Comparison of ENCODE assay signal across 8 cellular contexts in the genomic region with DNA sequence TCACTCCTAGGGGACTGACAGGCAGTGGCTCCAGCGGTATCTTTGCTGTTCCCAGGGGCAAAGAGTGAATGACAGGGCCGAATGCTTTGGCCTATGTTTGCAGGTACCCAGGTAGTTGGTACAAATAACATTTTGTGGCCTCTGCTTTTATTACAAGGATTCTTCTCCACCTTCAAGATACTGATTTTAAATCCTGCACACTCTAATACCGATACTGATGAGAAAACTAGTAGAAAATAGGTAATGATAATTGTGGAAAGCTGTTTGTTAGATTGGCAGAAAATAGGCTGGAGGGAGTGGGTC. TPM values are rescaled to one million over a fixed set of nuclear protein-coding genes. Genes with fewer than 3 reads are reported as not detected.
DNase-seq lines count a peak whose midpoint lies in the region; ATAC-seq, FAIRE-seq and TF ChIP-seq lines count a peak whose summit lies in the region.

No MANE protein-coding gene starts in this region.

- H3K36me3 ChIP-seq in GM12878 (ENCODE audit: control insufficient read depth in 2 of 2, insufficient read depth in 2 of 2, low read length in 1 of 2) (no peaks in the 10 kb centered on the region), left lung (peaks cover 0 to 6% of the 10 kb centered on the region in 2 donors), thoracic aorta (no peaks in the 10 kb centered on the region)

- in situ Hi-C loops in GM12878 (cut with MboI), result loop anchor here (5.0 kb wide), 1 partner anchor 170 kb away; no protein-coding TSS in a partner anchor

- H3K4me3 ChIP-seq in HFF-Myc (replicated peaks; ENCODE audit: low read depth, low read length), result peak overlapping the region; percentile 79
- H3K4me3 ChIP-seq in GM12878, result peak overlapping the region; percentile 82
- peak overlapping the region; percentile 80 to 94 for H3K4me3 ChIP-seq in left lung
- peak overlapping the region; percentile 87 for H3K4me3 ChIP-seq in thoracic aorta

- CTCF ChIA-PET in GM12878 (lab: Yijun Ruan, JAX), result interaction anchor here (0.7 to 15.3 kb wide), 28 partner anchors 9 to 764 kb away, joined by 3 to 505 read pairs (median 6); a partner anchor contains a TSS

- POLR2A ChIA-PET in GM12878 (lab: Charles Lee), result interaction anchor here (0.6 to 3.7 kb wide), 8 partner anchors 29 to 672 kb away, joined by 3 to 17 read pairs (median 7); a partner anchor contains a TSS

- TF ChIP-seq EP300 in GM12878 (IDR thresholded peaks at IDR 0.05; ENCODE audit: borderline replicate concordance in 1 of 2, control insufficient read depth in 1 of 2, low read depth in 2 of 2, low read length in 2 of 2), result no peak

- SMC1A ChIA-PET in GM12878 (lab: Charles Lee; ENCODE audit: uncharacterized antibody, unreplicated experiment), result interaction anchor here (0.6 to 9.8 kb wide), 25 partner anchors 9 to 641 kb away, joined by 3 to 179 read pairs (median 5); a partner anchor contains a TSS

- H3K27me3 ChIP-seq in GM12878 (replicated peaks in 1 of 2; ENCODE audit: control insufficient read depth in 2 of 2, insufficient read depth in 2 of 2, low read length in 1 of 2), result no peaks in the 10 kb centered on the region
- H3K27me3 ChIP-seq in left lung, result no peaks in the 10 kb centered on the region
- no peaks in the 10 kb centered on the region for H3K27me3 ChIP-seq in thoracic aorta (replicated peaks; ENCODE audit: insufficient read depth)

- H3K4me2 ChIP-seq in GM12878 (ENCODE audit: control insufficient read depth, insufficient read depth), result peak overlapping the region; percentile 70

- no peak for TF ChIP-seq RAD21 in GM12878 (IDR thresholded peaks at IDR 0.05; ENCODE audit: insufficient read depth, low read depth, low read length)

- H3K9ac ChIP-seq in GM12878 (ENCODE audit: control insufficient read depth, insufficient read depth, low read length), result peak overlapping the region; percentile 91

- 0% methylated on average over 3 of the region's 3 CpGs for WGBS in GM12878 (ENCODE audit: insufficient coverage, insufficient replicate concordance, low lambda C conversion rate, missing lambda C conversion rate)

- H4K20me1 ChIP-seq in GM12878 (ENCODE audit: control insufficient read depth, insufficient read depth), result no peaks in the 10 kb centered on the region

- no TSS peak for BruUV-seq in GM12878 (replicated peaks; lab: Mats Ljungman, UMichigan)

- DNase-seq in HFF-Myc (ENCODE audit: extremely low read depth, low read depth) (no peak), GM12878 (ENCODE audit: low read depth, low spot score) (no peak), left lung (no peak), thoracic aorta (ENCODE audit: low spot score) (no peak), left colon (no peak)

- no peak for TF ChIP-seq POLR2A in GM12878 (IDR thresholded peaks at IDR 0.05; ENCODE audit: low read depth, low read length)

- H3K79me2 ChIP-seq in GM12878 (ENCODE audit: control insufficient read depth, insufficient read depth, low read length), result peaks cover 17% of the 10 kb centered on the region

- intact Hi-C loops in GM12878 (cut with micrococcal nuclease; ENCODE audit: unreplicated experiment) (loop anchor here (2.0 to 5.0 kb wide), 2 partner anchors 167 to 645 kb away; a partner anchor contains a TSS), left lung (cut with DNase I) (no loop called here), left colon (cut with DNase I, micrococcal nuclease) (loop anchor here in 1 of 2 donors (5.0 to 10.0 kb wide), 2 partner anchors 103 to 175 kb away; no protein-coding TSS in a partner anchor)

- H3K27ac ChIP-seq in GM12878 (ENCODE audit: control insufficient read depth, insufficient read depth) (peak overlapping the region; percentile 88), left lung (peak overlapping the region; percentile 95 to 99), thoracic aorta (peak overlapping the region; percentile 86 to 89)

- peaks cover 7% of the 10 kb centered on the region for H3K4me1 ChIP-seq in GM12878 (ENCODE audit: control insufficient read depth, insufficient read depth, low read length)
- peaks cover 5 to 30% of the 10 kb centered on the region in 2 donors for H3K4me1 ChIP-seq in left lung
- H3K4me1 ChIP-seq in thoracic aorta (ENCODE audit: control insufficient read depth in 1 of 2, low read depth in 2 of 2), result peaks cover 9 to 23% of the 10 kb centered on the region in 2 donors

- RAD21 ChIA-PET in GM12878 (lab: Charles Lee; ENCODE audit: unreplicated experiment), result interaction anchor here (0.8 to 6.2 kb wide), 17 partner anchors 13 to 176 kb away, joined by 3 to 91 read pairs (median 8); a partner anchor contains a TSS

- TF ChIP-seq CTCF in HFF-Myc (IDR thresholded peaks at IDR 0.05; ENCODE audit: low read depth, low read length, missing control alignments), result no peak
- no peak for TF ChIP-seq CTCF in GM12878 (IDR thresholded peaks at IDR 0.05 in 2 of 3, conservative IDR thresholded peaks at IDR 0.05 in 1 of 3; ENCODE audit: control insufficient read depth in 2 of 3, extremely low read depth in 1 of 3, insufficient read depth in 1 of 3, low read depth in 3 of 3, low read length in 3 of 3)
- no peak for TF ChIP-seq CTCF in left lung (IDR thresholded peaks at IDR 0.05)
- TF ChIP-seq CTCF in thoracic aorta (IDR thresholded peaks at IDR 0.05), result no peak

- ATAC-seq in GM12878, result no peak
- ATAC-seq in left lung, result no peak
- ATAC-seq in thoracic aorta (ENCODE audit: insufficient number of reproducible peaks, low FRiP score, low read depth), result no peak
- no peak for ATAC-seq in HG03108 (IDR thresholded peaks at IDR 0.05; ENCODE audit: unreplicated experiment)
- ATAC-seq in HG03097 (IDR thresholded peaks at IDR 0.05; ENCODE audit: low FRiP score, unreplicated experiment), result no peak
- no peak for ATAC-seq in GM18861 (IDR thresholded peaks at IDR 0.05; ENCODE audit: unreplicated experiment)
- ATAC-seq in left colon, result no peak

- H2AFZ ChIP-seq in GM12878 (ENCODE audit: control insufficient read depth, low read depth, low read length), result peak overlapping the region; percentile 97

- no peaks in the 10 kb centered on the region for H3K9me3 ChIP-seq in GM12878 (replicated peaks; ENCODE audit: control insufficient read depth, insufficient read depth, low read length)
- no peaks in the 10 kb centered on the region for H3K9me3 ChIP-seq in left lung
- H3K9me3 ChIP-seq in thoracic aorta, result no peaks in the 10 kb centered on the region

- FAIRE-seq in GM12878 (lab: Jason Lieb, UNC), result no peak

TF ChIP-seq in GM12878, 131 proteins besides CTCF, POLR2A, EP300 and RAD21 (continues in another document):
- TF ChIP-seq ZNF274 (IDR thresholded peaks at IDR 0.05; ENCODE audit: insufficient read depth, insufficient read length) (no peak), IRF4 (IDR thresholded peaks at IDR 0.05; ENCODE audit: low read depth, low read length) (no peak), EED (IDR thresholded peaks at IDR 0.05; ENCODE audit: low read depth) (no peak), RB1 (IDR thresholded peaks at IDR 0.05; ENCODE audit: borderline replicate concordance) (no peak), LARP7 (IDR thresholded peaks at IDR 0.05) (no peak), MYC (IDR thresholded peaks at IDR 0.05; ENCODE audit: insufficient read depth, insufficient read length, insufficient replicate concordance, low read length, severe bottlenecking) (no peak), SIN3A (IDR thresholded peaks at IDR 0.05; ENCODE audit: low read depth, low read length) (0 out of 2 replicates have a peak, but pooled peaks have one; percentile 32), KLF5 (IDR thresholded peaks at IDR 0.05; ENCODE audit: partially characterized antibody) (no peak), SP1 (IDR thresholded peaks at IDR 0.05; ENCODE audit: low read depth, low read length) (no peak), TAF1 (IDR thresholded peaks at IDR 0.05; ENCODE audit: borderline replicate concordance, low read depth, low read length) (no peak), TBL1XR1 (IDR thresholded peaks at IDR 0.05; ENCODE audit: low read depth, low read length) (no peak)

RNA-seq across cellular contexts. Expression of a gene that starts 0.8 kb away (rescaled TPM):
- 5.9 and 7.0 TPM in 2 replicates for total RNA-seq in GM12878 (2013; cell fraction: nucleolus; rRNA removed)
- total RNA-seq in GM12878 (2014; rRNA removed) (7.7 and 9.2 TPM in 2 replicates), GM12878 (2014; rRNA removed; fragmentation: Illumina TruSeq; extraction: Trizol) (9.1 and 9.3 TPM in 2 replicates), GM12878 (2021) (6.6 and 7.0 TPM in 2 replicates), left lung (10 to 100 TPM; 23.8 to 29.7 TPM), thoracic aorta (10 to 100 TPM; 18.4 to 23.1 TPM), left colon (10 to 100 TPM; 24.7 to 25.7 TPM)
- 3.3 TPM for polyA plus RNA-seq in GM12878 (2011; ENCODE audit: low read depth)
- polyA plus RNA-seq in GM12878 (2011; rRNA removed) (3.6 and 5.0 TPM in 2 replicates), GM12878 (2014; fragmentation: Illumina TruSeq; extraction: Trizol) (7.1 and 9.3 TPM in 2 replicates), GM12878 (2014; fragmentation: Nextera tagmentation; extraction: Ambion mirVana) (1 to 10 TPM in 1 of 2 experiments, under 1 TPM in 1; 0.72 to 1.4 TPM), GM12878 (2014; rRNA removed) (4.1 TPM in 2 replicates), GM12878 (2016; fragmentation: Nextera tagmentation; extraction: Ambion mirVana) (1 to 10 TPM; 5.2 to 5.7 TPM)
- polyA plus RNA-seq in GM12878 (2011; cell fraction: cytosol; rRNA removed), result 2.4 and 3.0 TPM in 2 replicates
- polyA plus RNA-seq in GM12878 (2011; cell fraction: nucleus; rRNA removed), result 1.2 and 1.6 TPM in 2 replicates
- 8.8 and 9.1 TPM in 2 replicates for polyA plus RNA-seq in GM12878 (2012)
- polyA minus RNA-seq in GM12878 (2011; rRNA and poly(A)+ RNA removed), result 1.2 and 1.8 TPM in 2 replicates
- 1.7 and 1.9 TPM in 2 replicates for polyA minus RNA-seq in GM12878 (2011; cell fraction: cytosol; rRNA and poly(A)+ RNA removed)
- polyA minus RNA-seq in GM12878 (2011; cell fraction: nucleus; rRNA and poly(A)+ RNA removed), result 0.85 and 1.7 TPM in 2 replicates

RNA-seq across cellular contexts. Expression of a gene that starts 29.0 kb away (rescaled TPM):
- total RNA-seq in GM12878 (2013; cell fraction: nucleolus; rRNA removed), result 322 and 332 TPM in 2 replicates
- total RNA-seq in GM12878 (2014; rRNA removed), result 43.4 and 47.8 TPM in 2 replicates
- 44.4 and 47.8 TPM in 2 replicates for total RNA-seq in GM12878 (2014; rRNA removed; fragmentation: Illumina TruSeq; extraction: Trizol)
- 32.6 and 34.0 TPM in 2 replicates for total RNA-seq in GM12878 (2021)
- 11.7 TPM for polyA plus RNA-seq in GM12878 (2011; ENCODE audit: low read depth)
- polyA plus RNA-seq in GM12878 (2011; rRNA removed), result 81.1 and 110 TPM in 2 replicates
- 21.2 and 24.2 TPM in 2 replicates for polyA plus RNA-seq in GM12878 (2011; cell fraction: cytosol; rRNA removed)
- 134 and 171 TPM in 2 replicates for polyA plus RNA-seq in GM12878 (2011; cell fraction: nucleus; rRNA removed)
- polyA plus RNA-seq in GM12878 (2012), result 15.3 and 21.4 TPM in 2 replicates
- 41.8 and 56.1 TPM in 2 replicates for polyA plus RNA-seq in GM12878 (2014; fragmentation: Illumina TruSeq; extraction: Trizol)
- polyA plus RNA-seq in GM12878 (2014; fragmentation: Nextera tagmentation; extraction: Ambion mirVana), result 10 to 100 TPM; 56.8 to 72.4 TPM
- 37.6 and 42.5 TPM in 2 replicates for polyA plus RNA-seq in GM12878 (2014; rRNA removed)
- polyA plus RNA-seq in GM12878 (2016; fragmentation: Nextera tagmentation; extraction: Ambion mirVana), result 10 to 100 TPM; 42.2 to 44.0 TPM
- polyA minus RNA-seq in GM12878 (2011; rRNA and poly(A)+ RNA removed), result 69.6 and 104 TPM in 2 replicates
- polyA minus RNA-seq in GM12878 (2011; cell fraction: cytosol; rRNA and poly(A)+ RNA removed), result 20.6 and 26.9 TPM in 2 replicates
- 141 and 174 TPM in 2 replicates for polyA minus RNA-seq in GM12878 (2011; cell fraction: nucleus; rRNA and poly(A)+ RNA removed)
- 10 to 100 TPM; 17.2 to 22.2 TPM for total RNA-seq in left lung
- 10 to 100 TPM; 33.6 to 54.0 TPM for total RNA-seq in thoracic aorta
- total RNA-seq in left colon, result 10 to 100 TPM; 15.9 to 17.2 TPM
